8 cellular contexts compared by ENCODE assay signal in genomic region chr17:19762515-19762961, GRCh38. TPM values are rescaled to one million over a fixed set of nuclear protein-coding genes. Genes with fewer than 3 reads are reported as not detected.
DNase-seq lines count a peak whose midpoint lies in the region; ATAC-seq and TF ChIP-seq lines count a peak whose summit lies in the region.

No MANE protein-coding gene starts in this region.

- CTCF ChIA-PET in activated CD4-positive, alpha-beta T cell treated with anti-CD3 and anti-CD28 coated beads, Interleukin-2, amount 10 ng/mL, durations not matched to agents 7 days and 5 days (lab: Charles Lee): interaction anchor here (0.6 to 3.0 kb wide), 8 partner anchors 10 to 249 kb away, joined by 3 to 18 read pairs (median 4); no protein-coding TSS in a partner anchor

- H3K27ac ChIP-seq in dorsolateral prefrontal cortex: peak overlapping the region in 1 of 59 donors; percentile 10

- intact Hi-C loops in dorsolateral prefrontal cortex (cut with DNase I): loop anchor here (2.0 to 5.0 kb wide), 2 partner anchors 114 to 400 kb away; partner anchors contain the start of genes ALDH3A2 (in 1 of the 2) and B9D1 (in 1 of the 2)

- H3K9me3 Mint-ChIP-seq in activated CD4-positive, alpha-beta T cell treated with anti-CD3 and anti-CD28 coated beads, Interleukin-2, amount 10 ng/mL, durations not matched to agents 7 days and 5 days: no peaks in the 10 kb centered on the region

- H3K27me3 ChIP-seq in dorsolateral prefrontal cortex: no peaks in the 10 kb centered on the region

- H3K36me3 Mint-ChIP-seq in activated CD4-positive, alpha-beta T cell treated with anti-CD3 and anti-CD28 coated beads, Interleukin-2, amount 10 ng/mL, durations not matched to agents 7 days and 5 days (ENCODE audit: low read depth): no peaks in the 10 kb centered on the region

- H3K4me3 ChIP-seq in dorsolateral prefrontal cortex: peak overlapping the region in 1 of 59 donors; percentile 11

- peaks cover 2% of the 10 kb centered on the region for H3K27me3 Mint-ChIP-seq in activated CD4-positive, alpha-beta T cell treated with anti-CD3 and anti-CD28 coated beads, Interleukin-2, amount 10 ng/mL, durations not matched to agents 7 days and 5 days

- POLR2A ChIA-PET in activated CD4-positive, alpha-beta T cell treated with anti-CD3 and anti-CD28 coated beads, Interleukin-2, amount 10 ng/mL, durations not matched to agents 7 days and 5 days (lab: Charles Lee): no interaction called here

- TF ChIP-seq CTCF in dorsolateral prefrontal cortex (IDR thresholded peaks at IDR 0.05 in 54 of 56, conservative IDR thresholded peaks at IDR 0.05 in 2 of 56; ENCODE audit: low read depth in 1 of 56, partially characterized antibody in 56 of 56): peak; percentile 28 to 84 (median 70)

- no peak overlapping the region for H3K4me3 Mint-ChIP-seq in activated CD4-positive, alpha-beta T cell treated with anti-CD3 and anti-CD28 coated beads, Interleukin-2, amount 10 ng/mL, durations not matched to agents 7 days and 5 days

- no peak overlapping the region for H3K27ac Mint-ChIP-seq in activated CD4-positive, alpha-beta T cell treated with anti-CD3 and anti-CD28 coated beads, Interleukin-2, amount 10 ng/mL, durations not matched to agents 7 days and 5 days

- no peak for ATAC-seq in HG03460 (IDR thresholded peaks at IDR 0.05; ENCODE audit: unreplicated experiment)

- DNase-seq in NCI-H1694 treated with DMSO at 0.1 percent for 48 hours (lab: John Stamatoyannopoulos, UW): peak; percentile 29
- DNase-seq in NCI-H1694 (lab: John Stamatoyannopoulos, UW): no peak
- peak; percentile 32 for DNase-seq in NCI-H2171 treated with DMSO at 0.1 percent for 48 hours (lab: John Stamatoyannopoulos, UW)
- peak; percentile 74 for DNase-seq in activated CD4-positive, alpha-beta T cell treated with anti-CD3 and anti-CD28 coated beads, Interleukin-2, amount 10 ng/mL, durations not matched to agents 7 days and 5 days
- DNase-seq in dorsolateral prefrontal cortex: peak; percentile 59 to 83 (median 74)
- DNase-seq in lung microvascular endothelial cell (ENCODE audit: low read depth in 2 of 2): peak; percentile 73 to 84
- DNase-seq in stimulated activated CD8-positive, alpha-beta memory T cell treated with anti-CD3 and anti-CD28 coated beads, Interleukin-15, amount 100 ng/mL, for 48 hours (ENCODE audit: low read depth in 2 of 2): peak; percentile 25 to 46

- H3K4me1 Mint-ChIP-seq in activated CD4-positive, alpha-beta T cell treated with anti-CD3 and anti-CD28 coated beads, Interleukin-2, amount 10 ng/mL, durations not matched to agents 7 days and 5 days: peaks cover 9% of the 10 kb centered on the region

RNA-seq across cellular contexts. Expression of gene ALDH3A1, which starts 14.4 kb away (rescaled TPM):
- total RNA-seq in activated CD4-positive, alpha-beta T cell treated with anti-CD3 and anti-CD28 coated beads, Interleukin-2, amount 10 ng/mL, durations not matched to agents 7 days and 5 days: not detected
- 1 to 10 TPM in 21 of 120 experiments, under 1 TPM in 63, not detected in 36; 0.32 to 1.7 (median 0.67) TPM for total RNA-seq in dorsolateral prefrontal cortex
- under 0.01 and 0.20 TPM in 2 replicates for total RNA-seq in lung microvascular endothelial cell

RNA-seq across cellular contexts. Expression of gene SLC47A2, which starts 46.2 kb away (rescaled TPM):
- total RNA-seq in activated CD4-positive, alpha-beta T cell treated with anti-CD3 and anti-CD28 coated beads, Interleukin-2, amount 10 ng/mL, durations not matched to agents 7 days and 5 days: not detected
- total RNA-seq in dorsolateral prefrontal cortex (1 to 10 TPM in 15 of 120 experiments, under 1 TPM in 42, not detected in 63; 0.20 to 4.0 (median 0.66) TPM), lung microvascular endothelial cell (not detected in 2 replicates)
